23 cellular contexts compared by ENCODE assay signal in genomic region chr2:23624915-23625314, GRCh38.
"Had no signal": no experiment of that assay in that cellular context is flagged by ENCODE, and none has a peak within 500 bp of the region (broad histone marks: within the 10 kb centered on the region; RNA-seq: fewer than 3 reads in every experiment).

No MANE protein-coding gene starts in this region.

- FAIRE-seq: colon, endothelial cell of umbilical vein, keratinocyte had no signal

- H3K27ac Mint-ChIP-seq: endodermal cell; mesothelial cell of epicardium; natural killer cell treated with Interleukin-12 subunit alpha and Interleukin-12 subunit beta and Interleukin-15 and Interleukin-18, amount 100 ng/mL, for 72 hours; stimulated activated memory B cell treated with anti-CD40 and anti-IgM and Interleukin-4, amounts not matched to agents 10 μg/mL and 1 μg/mL and 100 μg/mL, for 72 hours had no signal

- H3K4me1 ChIP-seq: foreskin keratinocyte, prostate gland had no signal

- H3K27me3 ChIP-seq: dorsolateral prefrontal cortex, esophagus muscularis mucosa, foreskin keratinocyte, neural progenitor cell, sigmoid colon, transverse colon, upper lobe of right lung, vagina had no signal

- H3K36me3 ChIP-seq: esophagus muscularis mucosa, neural progenitor cell, prostate gland, sigmoid colon, thoracic aorta, transverse colon, upper lobe of right lung, vagina had no signal

- H3K27ac ChIP-seq: foreskin keratinocyte, neural progenitor cell, prostate gland, sigmoid colon, thoracic aorta, upper lobe of right lung, vagina had no signal

- H3K4me1 Mint-ChIP-seq: naive B cell had no signal

- H3K27me3 Mint-ChIP-seq: stimulated activated memory B cell treated with anti-CD40 and anti-IgM and Interleukin-4, amounts not matched to agents 10 μg/mL and 1 μg/mL and 100 μg/mL, for 72 hours had no signal

- DNase-seq: effector CD4-positive, alpha-beta T cell; foreskin keratinocyte; hypothalamus; mesenchymal stem cell; naive B cell; right cardiac atrium; transverse colon; upper lobe of right lung had no signal

- H3K36me3 Mint-ChIP-seq: mesothelial cell of epicardium; natural killer cell treated with Interleukin-12 subunit alpha and Interleukin-12 subunit beta and Interleukin-15 and Interleukin-18, amount 100 ng/mL, for 72 hours had no signal

- H2AFZ ChIP-seq: neural progenitor cell had no signal

- H3K9me3 ChIP-seq: prostate gland, upper lobe of right lung, vagina had no signal

- H3K4me2 ChIP-seq: neural progenitor cell had no signal

- H3K4me3 Mint-ChIP-seq: endodermal cell; mesothelial cell of epicardium; naive B cell; natural killer cell treated with Interleukin-12 subunit alpha and Interleukin-12 subunit beta and Interleukin-15 and Interleukin-18, amount 100 ng/mL, for 72 hours; neural progenitor cell; stimulated activated memory B cell treated with anti-CD40 and anti-IgM and Interleukin-4, amounts not matched to agents 10 μg/mL and 1 μg/mL and 100 μg/mL, for 72 hours had no signal

- H3K9ac ChIP-seq: neural progenitor cell had no signal

- H3K4me3 ChIP-seq: dorsolateral prefrontal cortex, esophagus muscularis mucosa, mucosa of descending colon, neural progenitor cell, prostate gland, sigmoid colon, thoracic aorta, transverse colon, upper lobe of right lung, vagina had no signal
